ENCODE assay signal across 9 cellular contexts in genomic region chr3:184380210-184380626, GRCh38. TPM values are rescaled to one million over a fixed set of nuclear protein-coding genes. Genes with fewer than 3 reads are reported as not detected.
A peak's percentile ranks its signal among the peaks of the same experiment; 100 is the strongest.
DNase-seq lines count a peak whose midpoint lies in the region; ATAC-seq, FAIRE-seq and TF ChIP-seq lines count a peak whose summit lies in the region.
"Had no signal": no experiment of that assay in that cellular context is flagged by ENCODE, and none has a peak within 500 bp of the region (broad histone marks: within the 10 kb centered on the region; RNA-seq: fewer than 3 reads in every experiment).

No MANE protein-coding gene starts in this region.

- H3K4me3 Mint-ChIP-seq in activated naive CD4-positive, alpha-beta T cell treated with anti-CD3 and anti-CD28 coated beads for 36 hours = no peak overlapping the region

- FAIRE-seq in HTR-8/SVneo (lab: Jason Lieb, UNC) (peak; percentile 26), pancreas (lab: Jason Lieb, UNC) (no peak)

- no peak overlapping the region for H3K27ac Mint-ChIP-seq in activated naive CD4-positive, alpha-beta T cell treated with anti-CD3 and anti-CD28 coated beads for 36 hours
- H3K27ac Mint-ChIP-seq: activated naive CD4-positive, alpha-beta T cell treated with anti-CD3 and anti-CD28 coated beads, Interleukin-2, amount 50 U/mL, for 24 hours had no signal

- H3K27me3 ChIP-seq in cardiac muscle cell (peaks cover 14% of the 10 kb centered on the region), pancreas (no peaks in the 10 kb centered on the region)

- H3K4me3 ChIP-seq in AG10803 (ENCODE audit: low read length) = 0 out of 2 replicates have a peak overlapping the region, but pooled peaks have one; percentile 12
- H3K4me3 ChIP-seq in cardiac muscle cell = peak overlapping the region; percentile 61
- peak overlapping the region; percentile 21 to 52 (median 39) for H3K4me3 ChIP-seq in pancreas

- H3K9me3 ChIP-seq in cardiac muscle cell (ENCODE audit: low read depth) = no peaks in the 10 kb centered on the region
- H3K9me3 ChIP-seq in pancreas = no peaks in the 10 kb centered on the region

- H3K36me3 Mint-ChIP-seq in activated naive CD4-positive, alpha-beta T cell treated with anti-CD3 and anti-CD28 coated beads for 36 hours (ENCODE audit: low read depth) = no peaks in the 10 kb centered on the region
- H3K36me3 Mint-ChIP-seq: activated naive CD4-positive, alpha-beta T cell treated with anti-CD3 and anti-CD28 coated beads, Interleukin-2, amount 50 U/mL, for 24 hours had no signal

- TF ChIP-seq CTCF in AG10803 (conservative IDR thresholded peaks at IDR 0.05; ENCODE audit: low read length) = no peak
- TF ChIP-seq CTCF in cardiac muscle cell (IDR thresholded peaks at IDR 0.05; ENCODE audit: low read depth, low read length) = no peak
- no peak for TF ChIP-seq CTCF in pancreas (IDR thresholded peaks at IDR 0.05)

- CTCF ChIA-PET in activated naive CD4-positive, alpha-beta T cell treated with anti-CD3 and anti-CD28 coated beads for 36 hours (lab: Charles Lee) = no interaction called here

- H3K9me3 Mint-ChIP-seq in activated naive CD4-positive, alpha-beta T cell treated with anti-CD3 and anti-CD28 coated beads for 36 hours = no peaks in the 10 kb centered on the region
- H3K9me3 Mint-ChIP-seq: activated naive CD4-positive, alpha-beta T cell treated with anti-CD3 and anti-CD28 coated beads, Interleukin-2, amount 50 U/mL, for 24 hours had no signal

- DNase-seq in AG10803 (ENCODE audit: low read depth) (peak; percentile 31), HTR-8/SVneo (ENCODE audit: insufficient read length, low spot score) (peak; percentile 65), cardiac muscle cell (ENCODE audit: low read depth in 1 of 2, low spot score in 1 of 2) (peak; percentile 51 to 83), pancreas (peak; percentile 69 to 92 (median 83))
- DNase-seq in activated naive CD4-positive, alpha-beta T cell treated with anti-CD3 and anti-CD28 coated beads for 36 hours = peak; percentile 51

- intact Hi-C loops in activated naive CD4-positive, alpha-beta T cell treated with anti-CD3 and anti-CD28 coated beads for 36 hours (cut with micrococcal nuclease) = no loop called here
- intact Hi-C loops in pancreas (cut with DNase I) = loop anchor here in 1 of 3 donors (10.0 kb wide), 1 partner anchor 155 kb away; no protein-coding TSS in a partner anchor

- WGBS in pancreas, 2 donors = 0 to 1% methylated on average over 3 to 50 of the region's 58 CpGs

- peaks cover 6% of the 10 kb centered on the region for H3K4me1 Mint-ChIP-seq in activated naive CD4-positive, alpha-beta T cell treated with anti-CD3 and anti-CD28 coated beads for 36 hours (ENCODE audit: low read depth)

- ATAC-seq in pancreas (peak; percentile 61 to 83 (median 74)), HG02642 (IDR thresholded peaks at IDR 0.05; ENCODE audit: poor library complexity, unreplicated experiment) (no peak), HG02759 (IDR thresholded peaks at IDR 0.05; ENCODE audit: unreplicated experiment) (no peak), HG03354 (IDR thresholded peaks at IDR 0.05; ENCODE audit: poor library complexity, severe bottlenecking, unreplicated experiment) (no peak)

- H3K4me1 ChIP-seq in cardiac muscle cell (ENCODE audit: low read depth) (peaks cover 5% of the 10 kb centered on the region), pancreas (peaks cover 7 to 15% (median 10%) of the 10 kb centered on the region in 3 donors)

- H3K27me3 Mint-ChIP-seq in activated naive CD4-positive, alpha-beta T cell treated with anti-CD3 and anti-CD28 coated beads for 36 hours (ENCODE audit: low read depth) = peaks cover 39% of the 10 kb centered on the region

- H3K27ac ChIP-seq in cardiac muscle cell (no peak overlapping the region), pancreas (no peak overlapping the region)

- H3K36me3 ChIP-seq in cardiac muscle cell (no peaks in the 10 kb centered on the region), pancreas (no peaks in the 10 kb centered on the region)

RNA-seq across cellular contexts. Expression of gene CHRD, which starts 0.4 kb away (rescaled TPM):
- not detected for total RNA-seq in activated naive CD4-positive, alpha-beta T cell treated with anti-CD3 and anti-CD28 coated beads for 36 hours
- total RNA-seq in cardiac muscle cell (16.0 and 33.0 TPM in 2 replicates), pancreas (10 to 100 TPM; 11.0 to 31.4 (median 17.3) TPM)
- polyA plus RNA-seq in cardiac muscle cell (10.8 and 20.4 TPM in 2 replicates), pancreas (10 to 100 TPM; 23.3 to 96.7 TPM)

RNA-seq across cellular contexts. Expression of gene THPO, which starts 2.2 kb away (rescaled TPM):
- total RNA-seq in activated naive CD4-positive, alpha-beta T cell treated with anti-CD3 and anti-CD28 coated beads for 36 hours = not detected
- total RNA-seq in cardiac muscle cell = 3.0 and 3.1 TPM in 2 replicates
- polyA plus RNA-seq in cardiac muscle cell = 3.1 and 3.5 TPM in 2 replicates
- under 1 TPM in 5 of 6 donors, not detected in 1; 0.28 to 0.72 (median 0.54) TPM for total RNA-seq in pancreas
- 1 to 10 TPM in 1 of 2 donors, under 1 TPM in 1; 0.40 to 1.3 TPM for polyA plus RNA-seq in pancreas

RNA-seq across cellular contexts. Expression of gene POLR2H, which starts 18.7 kb away (rescaled TPM):
- 10 to 100 TPM; 76.5 to 89.9 TPM for total RNA-seq in activated naive CD4-positive, alpha-beta T cell treated with anti-CD3 and anti-CD28 coated beads for 36 hours
- 112 and 122 TPM in 2 replicates for total RNA-seq in cardiac muscle cell
- 96.2 and 107 TPM in 2 replicates for polyA plus RNA-seq in cardiac muscle cell
- total RNA-seq in pancreas = 10 to 100 TPM; 19.7 to 38.2 (median 25.7) TPM
- polyA plus RNA-seq in pancreas = 100 to 1,000 TPM in 1 of 2 donors, 10 to 100 TPM in 1; 98.0 to 116 TPM

RNA-seq across cellular contexts. Expression of gene CLCN2, which starts 18.8 kb away (rescaled TPM):
- 1 to 10 TPM; 2.9 TPM for total RNA-seq in activated naive CD4-positive, alpha-beta T cell treated with anti-CD3 and anti-CD28 coated beads for 36 hours
- total RNA-seq in cardiac muscle cell (13.1 and 18.4 TPM in 2 replicates), pancreas (1 to 10 TPM; 4.9 to 9.2 (median 6.2) TPM)
- polyA plus RNA-seq in cardiac muscle cell (10.3 and 12.3 TPM in 2 replicates), pancreas (10 to 100 TPM; 22.2 to 25.5 TPM)

RNA-seq across cellular contexts. Expression of gene FAM131A, which starts 42.8 kb away (rescaled TPM):
- total RNA-seq in activated naive CD4-positive, alpha-beta T cell treated with anti-CD3 and anti-CD28 coated beads for 36 hours = 1 to 10 TPM; 3.8 to 5.0 TPM
- 22.1 and 34.3 TPM in 2 replicates for total RNA-seq in cardiac muscle cell
- polyA plus RNA-seq in cardiac muscle cell = 9.6 and 16.0 TPM in 2 replicates
- 1 to 10 TPM; 4.0 to 7.9 (median 6.4) TPM for total RNA-seq in pancreas
- 10 to 100 TPM; 12.7 to 22.5 TPM for polyA plus RNA-seq in pancreas

Comparison
In these comparisons a context has a peak if more than half of its experiments do, and no peak if none do; other contexts are left out.
1. DNase-seq: peak in every context shown above with its lines; median percentile 83 in pancreas; 67 in cardiac muscle cell; 65 in HTR-8/SVneo; 51 in activated naive CD4-positive, alpha-beta T cell treated with anti-CD3 and anti-CD28 coated beads for 36 hours; 31 in AG10803.
2. ATAC-seq: peak in pancreas (4 of 4); none in HG02642 (single experiment), HG02759 (single experiment) and HG03354 (single experiment).
3. RNA of gene CHRD, which starts 0.4 kb away (total RNA-seq): 16.0 to 33.0 TPM in cardiac muscle cell and 11.0 to 31.4 TPM in pancreas; not detected in activated naive CD4-positive, alpha-beta T cell treated with anti-CD3 and anti-CD28 coated beads for 36 hours; every median in the first group is over 10 times any median in the second.
4. Peak in every context shown above with its lines, with median percentiles within 50 percentile points of each other: H3K4me3 ChIP-seq.